In genomic region chr4:102466298-102466697, GRCh38 we compare ENCODE assay signal across 22 cellular contexts. TPM values are rescaled to one million over a fixed set of nuclear protein-coding genes. Genes with fewer than 3 reads are reported as not detected.
DNase-seq lines count a peak whose midpoint lies in the region; ATAC-seq and TF ChIP-seq lines count a peak whose summit lies in the region.
"Had no signal": no experiment of that assay in that cellular context is flagged by ENCODE, and none has a peak within 500 bp of the region (broad histone marks: within the 10 kb centered on the region; RNA-seq: fewer than 3 reads in every experiment).

No MANE protein-coding gene starts in this region.

- H3K4me1 ChIP-seq in SK-N-SH (ENCODE audit: control insufficient read depth in 1 of 2, insufficient read depth in 2 of 2, low read depth in 1 of 2, low read length in 1 of 2), result no peaks in the 10 kb centered on the region; a peak in 1 of 4 replicates
- H3K4me1 ChIP-seq in tibial artery, result no peaks in the 10 kb centered on the region
- H3K4me1 ChIP-seq: heart left ventricle, SJCRH30 had no signal

- no peak for TF ChIP-seq EP300 in SK-N-SH (IDR thresholded peaks at IDR 0.05; ENCODE audit: borderline replicate concordance in 1 of 2, low read depth in 1 of 2, low read length in 1 of 2)

- CTCF ChIA-PET in SK-N-SH (lab: Yijun Ruan, JAX), result no interaction called here

- POLR2A ChIA-PET in SK-N-SH (lab: Yijun Ruan, JAX), result no interaction called here

- in situ Hi-C loops in astrocyte of the spinal cord (cut with HindIII; ENCODE audit: low sequenced_read_pairs), result no loop called here

- H3K36me3 ChIP-seq in SK-N-SH (replicated peaks in 1 of 2; ENCODE audit: control insufficient read depth in 1 of 2, insufficient read depth in 2 of 2, low read length in 1 of 2) (no peaks in the 10 kb centered on the region), tibial artery (no peaks in the 10 kb centered on the region)
- H3K36me3 ChIP-seq: heart left ventricle, SJCRH30, WERI-Rb-1 had no signal

- H2AFZ ChIP-seq in SK-N-SH (ENCODE audit: low read depth), result no peak overlapping the region
- H2AFZ ChIP-seq: PC-9 had no signal

- TF ChIP-seq CTCF in SK-N-SH (IDR thresholded peaks at IDR 0.05), result no peak
- no peak for TF ChIP-seq CTCF in astrocyte of the spinal cord (IDR thresholded peaks at IDR 0.05; ENCODE audit: low read depth, low read length)
- TF ChIP-seq CTCF in tibial artery (IDR thresholded peaks at IDR 0.05), result no peak

- peaks cover 2% of the 10 kb centered on the region for H3F3A ChIP-seq in SK-N-SH (replicated peaks; ENCODE audit: insufficient read depth)

- H3K27ac ChIP-seq in SK-N-SH (ENCODE audit: low read depth in 2 of 2, low read length in 1 of 2), result no peak overlapping the region
- H3K27ac ChIP-seq in tibial artery, result no peak overlapping the region
- H3K27ac ChIP-seq: heart left ventricle, HL-60, PC-9, SJCRH30, WERI-Rb-1 had no signal

- H3K79me2 ChIP-seq in SK-N-SH (ENCODE audit: insufficient read depth), result no peaks in the 10 kb centered on the region

- H4K20me1 ChIP-seq in SK-N-SH (ENCODE audit: insufficient read depth), result no peaks in the 10 kb centered on the region

- H3K9me3 ChIP-seq in SK-N-SH, result no peaks in the 10 kb centered on the region
- H3K9me3 ChIP-seq in tibial artery, result no peaks in the 10 kb centered on the region

- 45% methylated on average over 2 of the region's 2 CpGs for WGBS in SK-N-SH (ENCODE audit: low lambda C conversion rate)

- intact Hi-C loops in tibial artery (cut with DNase I; ENCODE audit: low total_unique reads), result no loop called here

- no peaks in the 10 kb centered on the region for H3K9me2 ChIP-seq in SK-N-SH

- H3K4me2 ChIP-seq in SK-N-SH, result no peak overlapping the region
- H3K4me2 ChIP-seq: PC-9 had no signal

- no peak for TF ChIP-seq RAD21 in SK-N-SH (IDR thresholded peaks at IDR 0.05; ENCODE audit: low read length)

- no peak overlapping the region for H3K9ac ChIP-seq in SK-N-SH

- peak; percentile 25; the same call in 1 of the 3 replicates for ATAC-seq in SK-N-SH treated with all-trans-retinoic acid at 6 μM for 48 hours
- ATAC-seq: heart left ventricle had no signal

- no peak overlapping the region for H3K4me3 ChIP-seq in SK-N-SH (ENCODE audit: low read depth in 2 of 2, low read length in 1 of 2)
- no peak overlapping the region for H3K4me3 ChIP-seq in astrocyte of the spinal cord (ENCODE audit: low read depth, low read length)
- no peak overlapping the region for H3K4me3 ChIP-seq in tibial artery
- H3K4me3 ChIP-seq: heart left ventricle, PC-9, SJCRH30 had no signal

- DNase-seq in SK-N-SH, result no peak
- DNase-seq in astrocyte of the spinal cord (ENCODE audit: low read depth, low spot score), result peak; percentile 45
- peak; percentile 44 for DNase-seq in foreskin melanocyte
- no peak for DNase-seq in tibial artery
- no peak for DNase-seq in NCI-H748 treated with DMSO at 0.1 percent for 48 hours (lab: John Stamatoyannopoulos, UW)
- no peak for DNase-seq in NCI-H510A (lab: John Stamatoyannopoulos, UW)
- DNase-seq in NCI-H69 (lab: John Stamatoyannopoulos, UW), result no peak
- DNase-seq: 8988T; activated CD4-positive, alpha-beta T cell treated with anti-CD3 and anti-CD28 coated beads, Interleukin-2, amount 50 U/mL, for 48 hours; activated effector memory CD4-positive, alpha-beta T cell treated with Interleukin-2 at 50 U/mL for 16 hours; central memory CD4-positive, alpha-beta T cell; DND-41; heart left ventricle; MM.1S; NCI-H1436; NCI-H774; PC-9; SJCRH30; stimulated activated CD4-positive, alpha-beta T cell treated with anti-CD3 and anti-CD28 coated beads, Interleukin-4, amount 100 ng/mL, for 4 hours; WERI-Rb-1 had no signal

- H3K27me3 ChIP-seq in SK-N-SH (ENCODE audit: insufficient read depth) (no peaks in the 10 kb centered on the region), tibial artery (no peaks in the 10 kb centered on the region)
- H3K27me3 ChIP-seq: SJCRH30 had no signal

TF ChIP-seq in SK-N-SH treated with all-trans-retinoic acid at 6 μM for 48 hours, 23 proteins besides CTCF, POLR2A, EP300 and RAD21 (continues in another document):
- TF ChIP-seq ESRRG (CRISPR knock-in tag; IDR thresholded peaks at IDR 0.05) (no peak), GLIS3 (CRISPR knock-in tag; IDR thresholded peaks at IDR 0.05) (no peak), PATZ1 (CRISPR knock-in tag; IDR thresholded peaks at IDR 0.05; ENCODE audit: borderline replicate concordance) (no peak), ZFP3 (CRISPR knock-in tag; IDR thresholded peaks at IDR 0.05) (no peak), PPARA (CRISPR knock-in tag; IDR thresholded peaks at IDR 0.05; ENCODE audit: borderline replicate concordance) (no peak), CSDC2 (CRISPR knock-in tag; IDR thresholded peaks at IDR 0.05) (no peak), ISL1 (CRISPR knock-in tag; IDR thresholded peaks at IDR 0.05) (no peak), ZNF8 (CRISPR knock-in tag; IDR thresholded peaks at IDR 0.05) (no peak), RARB (CRISPR knock-in tag; IDR thresholded peaks at IDR 0.05) (no peak), CREB5 (CRISPR knock-in tag; IDR thresholded peaks at IDR 0.05; ENCODE audit: low read depth) (no peak)

TF ChIP-seq in SK-N-SH, 30 proteins besides CTCF, POLR2A, EP300 and RAD21:
- no peak for TF ChIP-seq FOXJ3 (CRISPR knock-in tag; IDR thresholded peaks at IDR 0.05)
- TF ChIP-seq PBX3 (IDR thresholded peaks at IDR 0.05), result no peak
- TF ChIP-seq TAF1 (IDR thresholded peaks at IDR 0.05; ENCODE audit: borderline replicate concordance, low read depth, low read length), result no peak
- TF ChIP-seq RCOR1 (IDR thresholded peaks at IDR 0.05; ENCODE audit: low read length), result no peak
- no peak for TF ChIP-seq ELF1 (IDR thresholded peaks at IDR 0.05)
- TF ChIP-seq MEF2A (IDR thresholded peaks at IDR 0.05; ENCODE audit: borderline replicate concordance, low read depth), result no peak
- TF ChIP-seq USF2 (IDR thresholded peaks at IDR 0.05; ENCODE audit: borderline replicate concordance, low read depth, low read length), result no peak
- TF ChIP-seq GATA2 (CRISPR knock-in tag; IDR thresholded peaks at IDR 0.05), result no peak

RNA-seq across cellular contexts. Expression of gene NFKB1, which starts 34.9 kb away (rescaled TPM):
- 12.2 and 14.1 TPM in 2 replicates for polyA plus RNA-seq in SK-N-SH (2012; rRNA removed)
- 13.4 and 15.2 TPM in 2 replicates for polyA plus RNA-seq in SK-N-SH (2012; cell fraction: cytosol; rRNA removed)
- 16.3 and 23.9 TPM in 2 replicates for polyA plus RNA-seq in SK-N-SH (2012; cell fraction: nucleus; rRNA removed)

Comparison
In these comparisons a context has a peak if more than half of its experiments do, and no peak if none do; other contexts are left out.
1. DNase-seq: peak in astrocyte of the spinal cord (single experiment) and foreskin melanocyte (single experiment); none in SK-N-SH (single experiment), tibial artery (0 of 2), NCI-H748 treated with DMSO at 0.1 percent for 48 hours (single experiment), NCI-H510A (single experiment) and NCI-H69 (single experiment).